In genomic region chr18:76447268-76447890, GRCh38 we compare ENCODE assay signal across 15 cellular contexts. TPM values are rescaled to one million over a fixed set of nuclear protein-coding genes. Genes with fewer than 3 reads are reported as not detected.
A peak's percentile ranks its signal among the peaks of the same experiment; 100 is the strongest.
DNase-seq lines count a peak whose midpoint lies in the region; ATAC-seq and TF ChIP-seq lines count a peak whose summit lies in the region.
"Had no signal": no experiment of that assay in that cellular context is flagged by ENCODE, and none has a peak within 500 bp of the region (broad histone marks: within the 10 kb centered on the region; RNA-seq: fewer than 3 reads in every experiment).

No MANE protein-coding gene starts in this region.

- no peak overlapping the region for H2AFZ ChIP-seq in IMR-90 (replicated peaks; ENCODE audit: low read length, poor library complexity)

- H2BK5ac ChIP-seq in IMR-90 (ENCODE audit: low read depth, low read length, poor library complexity, severe bottlenecking), result no peak overlapping the region

- H3K9me3 ChIP-seq in IMR-90 (ENCODE audit: control insufficient read depth, insufficient read depth, low read length), result no peaks in the 10 kb centered on the region

- H3K4me3 ChIP-seq in IMR-90 (ENCODE audit: insufficient read depth, low read depth, low read length) (no peak overlapping the region), foreskin fibroblast (ENCODE audit: low read depth in 1 of 2, low read length in 2 of 2) (peak overlapping the region in 1 of 2 donors; percentile 11)

- CTCF ChIA-PET in IMR-90 (lab: Yijun Ruan, JAX), result no interaction called here

- POLR2A ChIA-PET in IMR-90 (lab: Charles Lee; ENCODE audit: unreplicated experiment), result no interaction called here

- no peak overlapping the region for H4K8ac ChIP-seq in IMR-90 (ENCODE audit: low read depth in 2 of 2, low read length in 2 of 2)

- 0 out of 2 replicates have a peak overlapping the region, but pooled peaks have one; percentile 57 for H3K23ac ChIP-seq in IMR-90 (ENCODE audit: low read depth, low read length)

- H2BK20ac ChIP-seq in IMR-90 (ENCODE audit: low read depth, low read length), result no peak overlapping the region

- 91% methylated on average over 17 of the region's 20 CpGs; no CpG with 5 or more reads in 1 of the 2 experiments for WGBS in IMR-90 (ENCODE audit: extremely low coverage in 2 of 2, insufficient read length in 1 of 2), 2 experiments

- peak overlapping the region; percentile 81 for H2AK5ac ChIP-seq in IMR-90 (ENCODE audit: low read depth, low read length)

- H2BK120ac ChIP-seq in IMR-90 (ENCODE audit: low read depth, low read length), result peak overlapping the region; percentile 23

- no peak overlapping the region for H3K18ac ChIP-seq in IMR-90 (ENCODE audit: low read depth, low read length)

- DNase-seq in AG20443 (ENCODE audit: low spot score) (peak; percentile 32), IMR-90 (no peak), foreskin fibroblast (peak; percentile 36 to 60), sciatic nerve (ENCODE audit: low spot score) (peak; percentile 65), LoVo (ENCODE audit: low spot score) (no peak), kidney tubule cell (ENCODE audit: low spot score) (no peak), NCI-H510A treated with DMSO at 0.1 percent for 48 hours (lab: John Stamatoyannopoulos, UW) (no peak), occipital lobe (lab: John Stamatoyannopoulos, UW) (no peak)
- DNase-seq: activated B cell treated with CpG ODN at 0.5 μM for 24 hours; brain microvascular endothelial cell; effector CD4-positive, alpha-beta T cell; midbrain; NCI-H1048; stimulated activated naive CD8-positive, alpha-beta T cell treated with anti-CD3 and anti-CD28 coated beads, Interleukin-15, Interleukin-2, amounts not matched to agents 100 U/mL and 50 U/mL, for 24 hours; T-helper 1 cell had no signal

- TF ChIP-seq CTCF in IMR-90 (conservative IDR thresholded peaks at IDR 0.05; ENCODE audit: low read depth, low read length) (no peak), foreskin fibroblast (IDR thresholded peaks at IDR 0.05; ENCODE audit: low read depth, low read length) (no peak)

- dilution Hi-C loops in IMR-90 (cut with HindIII; ENCODE audit: low sequenced_read_pairs, unreplicated experiment), result no loop called here

- TF ChIP-seq RAD21 in IMR-90 (IDR thresholded peaks at IDR 0.05; ENCODE audit: low read length), result no peak

- no TSS peak for BruUV-seq in IMR-90 (replicated peaks; lab: Mats Ljungman, UMichigan)

- ATAC-seq in IMR-90 (ENCODE audit: low read depth), result no peak
- peak; percentile 16 for ATAC-seq in sciatic nerve
- ATAC-seq: stimulated activated naive CD8-positive, alpha-beta T cell treated with anti-CD3 and anti-CD28 coated beads, Interleukin-15, Interleukin-2, amounts not matched to agents 100 U/mL and 50 U/mL, for 24 hours had no signal

- TF ChIP-seq POLR2A in IMR-90 (IDR thresholded peaks at IDR 0.05; ENCODE audit: low read depth, low read length), result no peak

- no peak overlapping the region for H4K91ac ChIP-seq in IMR-90 (ENCODE audit: insufficient read depth, low read depth, low read length)

- H3K4ac ChIP-seq in IMR-90 (ENCODE audit: low read depth, low read length), result peak overlapping the region; percentile 39; the same call in 1 of the 2 replicates

- no peak overlapping the region for H3K56ac ChIP-seq in IMR-90 (ENCODE audit: extremely low read depth, insufficient read depth, low read length)

- H3K4me1 ChIP-seq in IMR-90 (ENCODE audit: control insufficient read depth, insufficient read depth, low read length), result peaks cover 41% of the 10 kb centered on the region

- no peak overlapping the region for H3K4me2 ChIP-seq in IMR-90 (ENCODE audit: low read depth, low read length)

- peak overlapping the region; percentile 59 for H2AK9ac ChIP-seq in IMR-90 (replicated peaks; ENCODE audit: low read depth, low read length, poor library complexity)

- in situ Hi-C loops in IMR-90 (cut with MboI; ENCODE audit: low sequenced_read_pairs), result no loop called here

- 0 out of 2 replicates have a peak overlapping the region, but pooled peaks have one; percentile 14 for H3K14ac ChIP-seq in IMR-90 (replicated peaks; ENCODE audit: low read depth, low read length)

- H4K5ac ChIP-seq in IMR-90 (ENCODE audit: low read depth, low read length), result no peak overlapping the region

- H2BK15ac ChIP-seq in IMR-90 (ENCODE audit: low read depth, low read length), result no peak overlapping the region

- no peak overlapping the region for H3K27ac ChIP-seq in IMR-90 (ENCODE audit: insufficient read depth, low read length)
- H3K27ac ChIP-seq: brain microvascular endothelial cell had no signal

- peaks cover 65% of the 10 kb centered on the region for H4K20me1 ChIP-seq in IMR-90 (ENCODE audit: insufficient read depth, low read length)

- no peaks in the 10 kb centered on the region for H3K27me3 ChIP-seq in IMR-90 (ENCODE audit: control insufficient read depth, insufficient read depth, low read length)
- H3K27me3 ChIP-seq: brain microvascular endothelial cell had no signal

- no peak overlapping the region for H3K9ac ChIP-seq in IMR-90 (ENCODE audit: low read depth, low read length)

- H3K79me1 ChIP-seq in IMR-90 (ENCODE audit: low read depth in 1 of 2, low read length in 2 of 2), result peaks cover 30 to 77% of the 10 kb centered on the region in 2 experiments

- intact Hi-C loops in IMR-90 (cut with micrococcal nuclease), result no loop called here
- intact Hi-C loops in sciatic nerve (cut with DNase I), result no loop called here

- peaks cover 3% of the 10 kb centered on the region; the same call in 1 of the 2 replicates for H3K36me3 ChIP-seq in IMR-90 (ENCODE audit: control insufficient read depth, insufficient read depth, low read length)

- peaks cover 36% of the 10 kb centered on the region for H3K9me1 ChIP-seq in IMR-90 (ENCODE audit: insufficient read depth, low read length)

TF ChIP-seq in IMR-90, 13 proteins besides CTCF, POLR2A, EP300 and RAD21:
- TF ChIP-seq MAFK (IDR thresholded peaks at IDR 0.05; ENCODE audit: low read depth, low read length), result no peak
- TF ChIP-seq CEBPB (IDR thresholded peaks at IDR 0.05; ENCODE audit: low read depth, low read length), result no peak
- TF ChIP-seq RCOR1 (IDR thresholded peaks at IDR 0.05; ENCODE audit: insufficient replicate concordance, low read length), result no peak
- no peak for TF ChIP-seq USF2 (IDR thresholded peaks at IDR 0.05; ENCODE audit: low read depth, low read length)
- no peak for TF ChIP-seq SMC3 (IDR thresholded peaks at IDR 0.05; ENCODE audit: low read depth, low read length)
- no peak for TF ChIP-seq NFE2L2 (IDR thresholded peaks at IDR 0.05; ENCODE audit: low read depth, low read length)
- no peak for TF ChIP-seq BHLHE40 (IDR thresholded peaks at IDR 0.05; ENCODE audit: low read depth, low read length)
- TF ChIP-seq ELK1 (IDR thresholded peaks at IDR 0.05; ENCODE audit: borderline replicate concordance, low read depth, low read length), result no peak
- no peak for TF ChIP-seq MXI1 (IDR thresholded peaks at IDR 0.05; ENCODE audit: borderline replicate concordance, low read depth, low read length)
- no peak for TF ChIP-seq CHD1 (IDR thresholded peaks at IDR 0.05; ENCODE audit: low read depth, low read length)
- TF ChIP-seq RFX5 (IDR thresholded peaks at IDR 0.05; ENCODE audit: low read depth, low read length), result no peak
- TF ChIP-seq FOS (IDR thresholded peaks at IDR 0.05; ENCODE audit: low read depth, low read length), result no peak
- no peak for TF ChIP-seq MAZ (IDR thresholded peaks at IDR 0.05; ENCODE audit: borderline replicate concordance, low read depth, low read length)

RNA-seq across cellular contexts. Expression of gene ZNF516, which starts 47.7 kb away (rescaled TPM):
- 7.9 and 9.7 TPM in 2 replicates for total RNA-seq in IMR-90 (2012; rRNA removed)
- 16.6 and 16.9 TPM in 2 replicates for polyA plus RNA-seq in IMR-90 (2012; rRNA removed)
- polyA plus RNA-seq in IMR-90 (2012; cell fraction: cytosol; rRNA removed), result 11.0 and 15.4 TPM in 2 replicates
- polyA plus RNA-seq in IMR-90 (2012; cell fraction: nucleus; rRNA removed; ENCODE audit: low replicate concordance), result 50.6 and 72.6 TPM in 2 replicates
- 53.5 TPM for total RNA-seq in sciatic nerve
- 15.0 TPM for total RNA-seq in occipital lobe

Comparison
In these comparisons a context has a peak if more than half of its experiments do, and no peak if none do; other contexts are left out.
1. DNase-seq: peak in AG20443 (single experiment), foreskin fibroblast (2 of 2) and sciatic nerve (single experiment); none in IMR-90 (single experiment), LoVo (single experiment), kidney tubule cell (single experiment), NCI-H510A treated with DMSO at 0.1 percent for 48 hours (single experiment) and occipital lobe (single experiment).